Comparison of ENCODE assay signal across 19 cellular contexts in the genomic region with DNA sequence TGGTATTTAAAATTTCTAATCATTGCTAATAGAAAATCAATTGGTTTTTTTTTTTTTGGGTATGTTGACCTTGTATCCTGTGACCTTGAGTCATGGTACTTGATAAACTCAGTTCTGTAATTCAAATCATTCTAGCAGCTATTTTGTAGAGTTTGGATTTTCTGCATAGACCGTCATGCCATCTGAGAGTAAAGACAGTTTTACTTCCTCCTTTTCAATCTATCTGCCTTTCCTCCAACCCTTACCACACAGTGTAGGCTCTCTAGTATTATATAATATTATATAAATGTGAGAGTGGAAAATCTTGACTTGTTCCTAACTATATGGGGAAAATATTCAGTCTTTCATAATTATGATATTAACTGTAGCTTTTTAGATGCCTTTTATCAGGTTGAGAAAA. TPM values are rescaled to one million over a fixed set of nuclear protein-coding genes. Genes with fewer than 3 reads are reported as not detected.
A peak's percentile ranks its signal among the peaks of the same experiment; 100 is the strongest.
DNase-seq lines count a peak whose midpoint lies in the region; ATAC-seq and TF ChIP-seq lines count a peak whose summit lies in the region.
"Had no signal": no experiment of that assay in that cellular context is flagged by ENCODE, and none has a peak within 500 bp of the region (broad histone marks: within the 10 kb centered on the region; RNA-seq: fewer than 3 reads in every experiment).

No MANE protein-coding gene starts in this region.

- H3K9me2 ChIP-seq in PC-3 (replicated peaks; ENCODE audit: low read length), result no peaks in the 10 kb centered on the region

- intact Hi-C loops in thyroid gland (cut with DNase I), result no loop called here
- intact Hi-C loops in PC-3 (cut with micrococcal nuclease), result no loop called here

- POLR2A ChIA-PET in PC-3 (lab: Charles Lee; ENCODE audit: unreplicated experiment), result no interaction called here

- no peak overlapping the region for H2AFZ ChIP-seq in PC-3 (ENCODE audit: low read length)

- TF ChIP-seq CTCF in NB4 (IDR thresholded peaks at IDR 0.05; ENCODE audit: low read depth, low read length), result no peak
- no peak for TF ChIP-seq CTCF in thyroid gland (IDR thresholded peaks at IDR 0.05)
- no peak for TF ChIP-seq CTCF in PC-3 (conservative IDR thresholded peaks at IDR 0.05; ENCODE audit: low read depth, low read length)

- H3K4me1 ChIP-seq in thyroid gland (no peaks in the 10 kb centered on the region), PC-3 (ENCODE audit: insufficient read depth, low read length) (no peaks in the 10 kb centered on the region)
- H3K4me1 ChIP-seq: SJSA1 had no signal

- no peaks in the 10 kb centered on the region for H3K27me3 ChIP-seq in thyroid gland
- peaks cover 21% of the 10 kb centered on the region for H3K27me3 ChIP-seq in PC-3 (ENCODE audit: low read length)

- H3F3A ChIP-seq in PC-3 (ENCODE audit: low read length, unreplicated experiment), result no peaks in the 10 kb centered on the region

- H3K9me3 ChIP-seq in thyroid gland (no peaks in the 10 kb centered on the region), PC-3 (ENCODE audit: low read length) (no peaks in the 10 kb centered on the region)
- H3K9me3 ChIP-seq: SJSA1 had no signal

- no peaks in the 10 kb centered on the region for H4K20me1 ChIP-seq in PC-3 (ENCODE audit: low read length)

- ATAC-seq in GM18502 (IDR thresholded peaks at IDR 0.05; ENCODE audit: poor library complexity, unreplicated experiment), result peak; percentile 44
- peak; percentile 66 for ATAC-seq in HG03159 (IDR thresholded peaks at IDR 0.05; ENCODE audit: unreplicated experiment)
- no peak for ATAC-seq in PC-3

- 90 to 91% methylated on average over 1 of the region's 1 CpG for WGBS in thyroid gland, 2 donors

- H3K4me2 ChIP-seq in PC-3 (ENCODE audit: low read length), result no peak overlapping the region

- peak; percentile 10 for DNase-seq in NB4 (ENCODE audit: low read depth)
- peak; percentile 10 for DNase-seq in SKM-1 treated with dmso at 0.1 percent for 144 hours (lab: John Stamatoyannopoulos, UW; ENCODE audit: unreplicated experiment)
- no peak for DNase-seq in thyroid gland
- DNase-seq in NCI-H2171 treated with DMSO at 0.1 percent for 48 hours (lab: John Stamatoyannopoulos, UW), result no peak
- DNase-seq in anterior cingulate cortex (lab: John Stamatoyannopoulos, UW), result no peak
- no peak for DNase-seq in PC-3
- DNase-seq: COR-L47, DMS53, H9, NCI-H1092 treated with DMSO at 0.1 percent for 48 hours, NCI-H1694 treated with DMSO at 0.1 percent for 48 hours, NCI-H69, T-helper 1 cell had no signal

- TF ChIP-seq POLR2A in NB4 (IDR thresholded peaks at IDR 0.05; ENCODE audit: extremely low read depth, insufficient read length) (no peak), thyroid gland (IDR thresholded peaks at IDR 0.05) (no peak)

- H3K4me3 ChIP-seq in NB4 (ENCODE audit: low read depth, low read length) (no peak overlapping the region), thyroid gland (replicated peaks in 1 of 3) (no peak overlapping the region), PC-3 (ENCODE audit: low read length) (no peak overlapping the region)
- H3K4me3 ChIP-seq: SJSA1 had no signal

- H3K27ac ChIP-seq in thyroid gland, result no peak overlapping the region
- no peak overlapping the region for H3K27ac ChIP-seq in PC-3 (ENCODE audit: low read length)
- H3K27ac ChIP-seq: C4-2B, SJSA1 had no signal

- CTCF ChIA-PET in PC-3 (lab: Charles Lee), result no interaction called here

- no peak overlapping the region for H3K9ac ChIP-seq in PC-3 (ENCODE audit: low read length)

- H3K36me3 ChIP-seq in thyroid gland (no peaks in the 10 kb centered on the region), PC-3 (ENCODE audit: low read depth, low read length) (no peaks in the 10 kb centered on the region)
- H3K36me3 ChIP-seq: SJSA1 had no signal

- no peaks in the 10 kb centered on the region for H3K79me2 ChIP-seq in PC-3 (ENCODE audit: low read length)

- BruUV-seq in PC-3 (replicated peaks; lab: Mats Ljungman, UMichigan), result no TSS peak

RNA-seq across cellular contexts. Expression of a gene that starts 7.0 kb away (rescaled TPM):
- total RNA-seq in thyroid gland, result 1 to 10 TPM in 3 of 4 donors, under 1 TPM in 1; 0.81 to 2.8 (median 1.5) TPM
- not detected in 2 replicates for total RNA-seq in PC-3 (2014; rRNA removed)
- total RNA-seq: LHCN-M2, RPMI7951, SJSA1 had no signal

RNA-seq across cellular contexts. Expression of a gene that starts 22.9 kb away (rescaled TPM):
- total RNA-seq in thyroid gland (not detected), PC-3 (2014; rRNA removed) (not detected in 2 replicates)
- total RNA-seq: H9, LHCN-M2, RPMI7951, SJSA1 had no signal

Comparison
In these comparisons a context has a peak if more than half of its experiments do, and no peak if none do; other contexts are left out.
1. DNase-seq: peak in NB4 (single experiment) and SKM-1 treated with dmso at 0.1 percent for 144 hours (single experiment); none in thyroid gland (0 of 2), NCI-H2171 treated with DMSO at 0.1 percent for 48 hours (single experiment), anterior cingulate cortex (0 of 58) and PC-3 (single experiment).